In the genomic region with DNA sequence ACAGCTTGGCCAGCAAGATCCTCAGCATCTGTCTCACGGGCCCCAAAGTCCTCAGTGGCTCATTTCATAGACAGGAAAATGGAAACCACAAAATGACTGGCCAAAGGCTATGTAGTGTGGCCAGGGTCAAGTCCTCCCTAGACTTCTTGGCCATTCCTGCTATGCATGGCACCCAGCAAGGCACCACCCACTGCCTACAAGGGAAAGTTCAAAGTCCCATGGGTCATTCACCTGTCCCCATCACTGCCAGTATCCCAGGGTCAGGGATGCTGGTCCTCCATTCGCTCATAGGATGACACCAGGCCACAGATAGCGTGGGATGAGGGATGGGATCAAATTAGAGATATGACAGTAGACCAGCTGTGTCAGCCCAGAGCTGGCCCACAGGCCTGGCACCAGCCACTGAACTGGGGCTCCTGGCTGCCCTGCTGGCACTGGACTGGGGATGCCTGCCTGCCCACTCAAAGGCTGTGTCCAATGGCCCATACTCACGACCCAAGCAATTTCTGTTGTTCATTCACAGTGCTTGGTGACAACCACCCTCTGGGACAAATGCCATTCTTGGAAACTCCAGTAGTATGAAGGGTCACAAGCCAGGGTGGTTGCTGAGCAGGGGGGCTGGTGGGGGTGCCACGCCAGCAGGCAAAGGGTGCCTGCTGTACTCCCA, we compare ENCODE assay signal across 28 cellular contexts. TPM values are rescaled to one million over a fixed set of nuclear protein-coding genes. Genes with fewer than 3 reads are reported as not detected.
"Had no signal": no experiment of that assay in that cellular context is flagged by ENCODE, and none has a peak within 500 bp of the region (broad histone marks: within the 10 kb centered on the region; RNA-seq: fewer than 3 reads in every experiment).

No MANE protein-coding gene starts in this region.

- ATAC-seq: activated CD8-positive, alpha-beta T cell treated with anti-CD3 and anti-CD28 coated beads, Interleukin-2, amount 10 ng/mL, durations not matched to agents 7 days and 5 days; gastrocnemius medialis had no signal

- H3K27me3 ChIP-seq: uterus had no signal

- H3K27me3 Mint-ChIP-seq: activated CD4-positive, alpha-beta T cell treated with anti-CD3 and anti-CD28 coated beads, Interleukin-2, amount 10 ng/mL, durations not matched to agents 7 days and 5 days; activated naive CD8-positive, alpha-beta T cell treated with anti-CD3 and anti-CD28 coated beads for 36 hours; stimulated activated naive CD8-positive, alpha-beta T cell treated with anti-CD3 and anti-CD28 coated beads, Interleukin-15, Interleukin-2, amounts not matched to agents 100 ng/mL and 50 ng/mL, for 24 hours had no signal

- H3K27ac Mint-ChIP-seq: activated CD4-positive, alpha-beta T cell treated with anti-CD3 and anti-CD28 coated beads, Interleukin-2, amount 10 ng/mL, durations not matched to agents 7 days and 5 days; activated CD8-positive, alpha-beta T cell treated with anti-CD3 and anti-CD28 coated beads, Interleukin-2, amount 10 ng/mL, durations not matched to agents 7 days and 5 days; activated naive CD8-positive, alpha-beta T cell treated with anti-CD3 and anti-CD28 coated beads for 36 hours; activated T-helper 2 cell treated with anti-CD3 and anti-CD28 coated beads, Interferon-gamma antibody, Interleukin-2, Interleukin-4, amounts not matched to agents 10 μg/mL and 5 μg/mL and 100 μg/mL, durations not matched to agents 14 hours and 24 hours and 36 hours; mesothelial cell of epicardium; nephron; progenitor cell of endocrine pancreas; stimulated activated naive CD8-positive, alpha-beta T cell treated with anti-CD3 and anti-CD28 coated beads, Interleukin-15, Interleukin-2, amounts not matched to agents 100 ng/mL and 50 ng/mL, for 24 hours; T-helper 2 cell treated with Interferon-gamma antibody and Interleukin-4, amounts not matched to agents 5 μg/mL and 100 μg/mL, for 36 hours had no signal

- DNase-seq: activated CD4-positive, alpha-beta T cell treated with anti-CD3 and anti-CD28 coated beads, Interleukin-2, amount 10 ng/mL, durations not matched to agents 7 days and 5 days; activated CD4-positive, CD25-positive, alpha-beta regulatory T cell treated with anti-CD3 and anti-CD28 coated beads, Interleukin-2, amount 50 U/mL, for 72 hours; activated CD8-positive, alpha-beta T cell treated with anti-CD3 and anti-CD28 coated beads, Interleukin-2, amount 10 ng/mL, durations not matched to agents 7 days and 5 days; activated naive CD4-positive, alpha-beta T cell treated with Interleukin-2 at 50 U/mL for 16 hours; activated naive CD8-positive, alpha-beta T cell treated with anti-CD3 and anti-CD28 coated beads for 36 hours; amniotic stem cell; cerebellar nuclear complex; esophagus squamous epithelium; gastrocnemius medialis; occipital lobe; retina; stimulated activated CD4-positive, alpha-beta T cell treated with anti-CD3 and anti-CD28 coated beads, Interleukin-12 subunit alpha, Interleukin-12 subunit beta, amount 100 ng/mL, for 4 hours; stimulated activated CD4-positive, alpha-beta T cell treated with anti-CD3 and anti-CD28 coated beads, Interleukin-4, amount 100 ng/mL, for 4 hours; SW 1271; tibial artery; uterus had no signal

- H3K9me3 ChIP-seq: breast epithelium, esophagus squamous epithelium, gastrocnemius medialis, tibial artery, uterus had no signal

- H3K4me3 ChIP-seq: breast epithelium, coronary artery, esophagus squamous epithelium, gastrocnemius medialis, lung, SK-N-MC, tibial artery, uterus had no signal

- H3K4me3 Mint-ChIP-seq: activated CD4-positive, alpha-beta T cell treated with anti-CD3 and anti-CD28 coated beads, Interleukin-2, amount 10 ng/mL, durations not matched to agents 7 days and 5 days; activated CD8-positive, alpha-beta T cell treated with anti-CD3 and anti-CD28 coated beads, Interleukin-2, amount 10 ng/mL, durations not matched to agents 7 days and 5 days; activated naive CD8-positive, alpha-beta T cell treated with anti-CD3 and anti-CD28 coated beads for 36 hours; mesothelial cell of epicardium; nephron; stimulated activated naive CD8-positive, alpha-beta T cell treated with anti-CD3 and anti-CD28 coated beads, Interleukin-15, Interleukin-2, amounts not matched to agents 100 ng/mL and 50 ng/mL, for 24 hours; T-helper 2 cell treated with Interferon-gamma antibody and Interleukin-4, amounts not matched to agents 5 μg/mL and 100 μg/mL, for 36 hours had no signal

- H3K27ac ChIP-seq: breast epithelium, coronary artery, SK-N-MC, tibial artery, uterus, VCaP had no signal

- H3K36me3 ChIP-seq: breast epithelium, gastrocnemius medialis, uterus had no signal

- H3K4me1 ChIP-seq: breast epithelium, gastrocnemius medialis, uterus had no signal

RNA-seq across cellular contexts. Expression of a gene that starts 23.5 kb away (rescaled TPM):
- total RNA-seq: activated CD4-positive, alpha-beta T cell treated with anti-CD3 and anti-CD28 coated beads, Interleukin-2, amount 10 ng/mL, durations not matched to agents 7 days and 5 days; activated CD8-positive, alpha-beta T cell treated with anti-CD3 and anti-CD28 coated beads, Interleukin-2, amount 10 ng/mL, durations not matched to agents 7 days and 5 days; activated naive CD8-positive, alpha-beta T cell treated with anti-CD3 and anti-CD28 coated beads for 36 hours; progenitor cell of endocrine pancreas had no signal

RNA-seq across cellular contexts. Expression of a gene that starts 25.3 kb away (rescaled TPM):
- total RNA-seq: activated T-helper 2 cell treated with anti-CD3 and anti-CD28 coated beads, Interferon-gamma antibody, Interleukin-2, Interleukin-4, amounts not matched to agents 10 μg/mL and 5 μg/mL and 100 μg/mL, durations not matched to agents 14 hours and 24 hours and 36 hours; gastrocnemius medialis; skeletal muscle tissue had no signal
